1 cellular context compared by ENCODE assay signal in the genomic region with DNA sequence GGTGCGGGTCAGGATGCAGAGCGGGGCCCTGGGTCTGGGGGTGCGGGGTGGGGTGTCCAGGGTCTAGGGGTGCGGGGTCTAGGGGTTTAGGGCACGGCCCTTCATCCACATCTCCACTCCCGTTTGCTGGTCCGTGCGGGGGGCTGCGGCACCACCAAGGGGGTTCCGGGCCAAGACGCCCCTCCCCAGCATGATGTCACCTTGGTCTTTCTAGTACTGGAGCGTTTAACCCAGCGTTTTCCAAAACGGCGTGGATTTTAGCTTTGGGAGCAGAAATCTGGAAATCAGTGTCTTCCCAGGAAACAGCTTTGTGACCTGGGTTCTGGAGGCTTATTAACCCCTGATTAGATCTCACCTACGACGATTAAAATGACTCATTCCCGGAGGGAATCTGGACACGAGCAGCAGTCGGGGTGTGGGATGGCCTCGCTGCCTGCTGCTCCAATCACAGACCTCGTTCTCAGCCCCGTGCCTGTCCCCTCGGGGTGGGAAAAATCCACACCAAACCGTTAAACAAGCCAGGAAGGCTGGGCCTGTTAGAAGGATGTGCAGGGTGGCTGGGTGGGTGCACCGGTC.
TF ChIP-seq lines count a peak whose summit lies in the region.

No MANE protein-coding gene starts in this region.

TF ChIP-seq in endothelial cell of umbilical vein, 7 proteins besides CTCF, POLR2A, EP300 and RAD21 (continued from another document):
- TF ChIP-seq FOS (IDR thresholded peaks at IDR 0.05; ENCODE audit: borderline replicate concordance, insufficient read depth, low read length) (peak; percentile 76), MYC (IDR thresholded peaks at IDR 0.05; ENCODE audit: low read depth, low read length) (no peak), GATA2 (IDR thresholded peaks at IDR 0.05; ENCODE audit: insufficient read depth, insufficient read length, low read depth, low read length) (peak; percentile 91), POLR2AphosphoS5 (IDR thresholded peaks at IDR 0.05; ENCODE audit: insufficient read depth, low read depth, low read length) (peak; percentile 52)
